8 cellular contexts compared by ENCODE assay signal in genomic region chr12:49621651-49622500, GRCh38. TPM values are rescaled to one million over a fixed set of nuclear protein-coding genes. Genes with fewer than 3 reads are reported as not detected.
DNase-seq lines count a peak whose midpoint lies in the region; ATAC-seq and TF ChIP-seq lines count a peak whose summit lies in the region.

No MANE protein-coding gene starts in this region.

- peak overlapping the region; percentile 82 for H3K27ac ChIP-seq in VCaP
- H3K27ac ChIP-seq in right atrium auricular region, result peak overlapping the region; percentile 81 to 86

- no peak for ATAC-seq in stimulated activated naive B cell treated with anti-CD40 and anti-IgM and Interleukin-4, amounts not matched to agents 10 μg/mL and 1 μg/mL and 100 μg/mL, for 72 hours (replicated peaks)

- H3K27me3 Mint-ChIP-seq in T-helper 1 cell treated with Interleukin-12 subunit alpha and Interleukin-12 subunit beta and Interleukin-4 antibody, amounts not matched to agents 30 μg/mL and 1 μg/mL, for 36 hours (ENCODE audit: low read depth), result peaks cover 44% of the 10 kb centered on the region
- H3K27me3 Mint-ChIP-seq in stimulated activated naive B cell treated with anti-CD40 and anti-IgM and Interleukin-4, amounts not matched to agents 10 μg/mL and 1 μg/mL and 100 μg/mL, for 72 hours, result peaks cover 0 to 7% of the 10 kb centered on the region in 2 donors

- H3K27ac Mint-ChIP-seq in T-helper 1 cell treated with Interleukin-12 subunit alpha and Interleukin-12 subunit beta and Interleukin-4 antibody, amounts not matched to agents 30 μg/mL and 1 μg/mL, for 36 hours, result peak overlapping the region; percentile 73
- H3K27ac Mint-ChIP-seq in stimulated activated naive B cell treated with anti-CD40 and anti-IgM and Interleukin-4, amounts not matched to agents 10 μg/mL and 1 μg/mL and 100 μg/mL, for 72 hours, result peak overlapping the region; percentile 86

- no peaks in the 10 kb centered on the region for H3K36me3 Mint-ChIP-seq in T-helper 1 cell treated with Interleukin-12 subunit alpha and Interleukin-12 subunit beta and Interleukin-4 antibody, amounts not matched to agents 30 μg/mL and 1 μg/mL, for 36 hours (ENCODE audit: low read depth)
- no peaks in the 10 kb centered on the region for H3K36me3 Mint-ChIP-seq in stimulated activated naive B cell treated with anti-CD40 and anti-IgM and Interleukin-4, amounts not matched to agents 10 μg/mL and 1 μg/mL and 100 μg/mL, for 72 hours

- H3K27me3 ChIP-seq in right atrium auricular region, result no peaks in the 10 kb centered on the region

- no peaks in the 10 kb centered on the region for H3K9me3 ChIP-seq in right atrium auricular region

- DNase-seq in T-helper 1 cell (no peak), right atrium auricular region (ENCODE audit: low spot score) (no peak), A172 (ENCODE audit: low spot score) (no peak), SKM-1 (lab: John Stamatoyannopoulos, UW; ENCODE audit: unreplicated experiment) (no peak), NCI-H1694 treated with DMSO at 0.1 percent for 48 hours (lab: John Stamatoyannopoulos, UW) (no peak)
- no peak for DNase-seq in stimulated activated naive B cell treated with anti-CD40 and anti-IgM and Interleukin-4, amounts not matched to agents 10 μg/mL and 1 μg/mL and 100 μg/mL, for 72 hours

- no peaks in the 10 kb centered on the region for H3K36me3 ChIP-seq in right atrium auricular region

- H3K4me1 Mint-ChIP-seq in T-helper 1 cell treated with Interleukin-12 subunit alpha and Interleukin-12 subunit beta and Interleukin-4 antibody, amounts not matched to agents 30 μg/mL and 1 μg/mL, for 36 hours (ENCODE audit: low read depth), result peaks cover 19% of the 10 kb centered on the region
- H3K4me1 Mint-ChIP-seq in stimulated activated naive B cell treated with anti-CD40 and anti-IgM and Interleukin-4, amounts not matched to agents 10 μg/mL and 1 μg/mL and 100 μg/mL, for 72 hours, result peaks cover 17 to 19% of the 10 kb centered on the region in 2 donors

- H3K4me1 ChIP-seq in right atrium auricular region, result peaks cover 0 to 21% of the 10 kb centered on the region in 2 donors

- H3K4me3 Mint-ChIP-seq in T-helper 1 cell treated with Interleukin-12 subunit alpha and Interleukin-12 subunit beta and Interleukin-4 antibody, amounts not matched to agents 30 μg/mL and 1 μg/mL, for 36 hours, result peak overlapping the region; percentile 82
- peak overlapping the region; percentile 86 to 87 for H3K4me3 Mint-ChIP-seq in stimulated activated naive B cell treated with anti-CD40 and anti-IgM and Interleukin-4, amounts not matched to agents 10 μg/mL and 1 μg/mL and 100 μg/mL, for 72 hours

- H3K4me3 ChIP-seq in right atrium auricular region, result peak overlapping the region; percentile 51 to 65

- TF ChIP-seq CTCF in VCaP (conservative IDR thresholded peaks at IDR 0.05), result no peak
- no peak for TF ChIP-seq CTCF in right atrium auricular region (IDR thresholded peaks at IDR 0.05)

- H3K9me3 Mint-ChIP-seq in T-helper 1 cell treated with Interleukin-12 subunit alpha and Interleukin-12 subunit beta and Interleukin-4 antibody, amounts not matched to agents 30 μg/mL and 1 μg/mL, for 36 hours, result no peaks in the 10 kb centered on the region
- H3K9me3 Mint-ChIP-seq in stimulated activated naive B cell treated with anti-CD40 and anti-IgM and Interleukin-4, amounts not matched to agents 10 μg/mL and 1 μg/mL and 100 μg/mL, for 72 hours, result no peaks in the 10 kb centered on the region

RNA-seq across cellular contexts. Expression of gene PRPF40B, which starts 1.5 kb away (rescaled TPM):
- total RNA-seq in right atrium auricular region, result 10 to 100 TPM; 14.9 to 16.0 TPM
- total RNA-seq in A172 (2014; rRNA removed; shearing (Covaris generic)), result 9.1 and 13.9 TPM in 2 replicates

RNA-seq across cellular contexts. Expression of gene FAM186B, which starts 16.4 kb away (rescaled TPM):
- under 1 TPM in 1 of 2 donors, not detected in 1; 0.28 TPM for total RNA-seq in right atrium auricular region
- total RNA-seq in A172 (2014; rRNA removed; shearing (Covaris generic)), result 0.05 and 0.55 TPM in 2 replicates

RNA-seq across cellular contexts. Expression of gene MCRS1, which starts 53.9 kb away (rescaled TPM):
- 10 to 100 TPM; 81.8 to 82.8 TPM for total RNA-seq in right atrium auricular region
- 66.5 and 79.5 TPM in 2 replicates for total RNA-seq in A172 (2014; rRNA removed; shearing (Covaris generic))
